9 cellular contexts compared by ENCODE assay signal in the genomic region with DNA sequence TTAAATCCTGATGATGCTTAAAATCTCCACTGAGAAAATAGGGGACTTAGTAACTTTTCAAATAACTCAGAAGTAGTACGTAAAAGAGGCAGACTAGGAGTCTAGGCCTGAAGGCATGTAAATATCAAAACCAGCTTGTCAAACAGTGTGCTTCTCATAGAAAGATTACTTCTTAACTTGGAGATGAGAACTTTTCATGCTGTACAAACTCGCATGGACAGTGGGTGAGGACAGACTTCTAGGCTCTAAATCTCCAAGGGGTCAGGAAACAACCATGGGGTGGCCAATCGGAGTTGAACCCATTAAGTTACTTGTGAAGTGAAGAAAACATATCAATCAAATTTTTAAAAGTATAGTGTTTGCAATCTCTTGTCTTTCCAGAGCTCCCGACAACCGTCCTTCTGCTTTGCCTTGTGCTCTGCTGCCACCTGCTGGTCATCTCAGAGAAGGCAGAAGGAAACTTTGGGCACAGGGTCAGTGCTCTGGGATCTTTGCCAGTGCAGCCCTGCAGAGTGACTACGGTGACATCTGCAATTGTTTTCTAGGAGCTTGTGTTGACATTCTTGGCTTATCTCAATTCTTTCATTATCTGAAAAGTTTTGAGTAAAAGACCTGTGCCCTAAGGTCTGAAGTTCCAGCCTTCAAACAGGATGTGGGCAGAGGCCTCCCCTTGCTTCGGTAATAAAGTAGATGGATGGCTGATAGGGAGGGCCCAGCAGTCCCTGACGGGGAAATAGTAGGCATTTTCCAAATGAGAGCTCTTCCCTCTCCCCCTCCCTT.
DNase-seq lines count a peak whose midpoint lies in the region; ATAC-seq and TF ChIP-seq lines count a peak whose summit lies in the region.
"Had no signal": no experiment of that assay in that cellular context is flagged by ENCODE, and none has a peak within 500 bp of the region (broad histone marks: within the 10 kb centered on the region; RNA-seq: fewer than 3 reads in every experiment).

No MANE protein-coding gene starts in this region.

- no peaks in the 10 kb centered on the region for H3K9me3 Mint-ChIP-seq in CD8-positive, alpha-beta memory T cell

- CTCF ChIA-PET in CD8-positive, alpha-beta memory T cell (lab: Charles Lee): interaction anchor here (0.7 to 4.8 kb wide), 23 partner anchors 8 to 1170 kb away, joined by 3 to 32 read pairs (median 4); a partner anchor contains a TSS

- no peak for TF ChIP-seq POLR2A in erythroblast (IDR thresholded peaks at IDR 0.05; ENCODE audit: low read length)

- H3K36me3 ChIP-seq in CD8-positive, alpha-beta memory T cell (ENCODE audit: insufficient read depth, low read length): no peaks in the 10 kb centered on the region
- no peaks in the 10 kb centered on the region for H3K36me3 ChIP-seq in NT2/D1 (ENCODE audit: insufficient read depth, insufficient read length, low read length)

- peak; percentile 91 for ATAC-seq in GM19455 (IDR thresholded peaks at IDR 0.05; ENCODE audit: unreplicated experiment)

- H3K4me3 ChIP-seq in CD8-positive, alpha-beta memory T cell (ENCODE audit: low read length): no peak overlapping the region
- H3K4me3 ChIP-seq in NT2/D1 (ENCODE audit: insufficient read length, low read depth): no peak overlapping the region

- H3K27me3 Mint-ChIP-seq in CD8-positive, alpha-beta memory T cell: peaks cover 11 to 30% of the 10 kb centered on the region in 2 donors

- H3K27me3 ChIP-seq in CD8-positive, alpha-beta memory T cell (ENCODE audit: insufficient read depth, low read length, poor library complexity, severe bottlenecking): peaks cover 4% of the 10 kb centered on the region
- peaks cover 8% of the 10 kb centered on the region for H3K27me3 ChIP-seq in NT2/D1 (ENCODE audit: insufficient read depth, insufficient read length)

- no peak overlapping the region for H3K27ac ChIP-seq in CD8-positive, alpha-beta memory T cell (ENCODE audit: low read depth, low read length)

- H3K4me3 Mint-ChIP-seq in CD8-positive, alpha-beta memory T cell: no peak overlapping the region
- H3K4me3 Mint-ChIP-seq: activated naive CD8-positive, alpha-beta T cell had no signal

- H3K27ac Mint-ChIP-seq in CD8-positive, alpha-beta memory T cell: no peak overlapping the region
- H3K27ac Mint-ChIP-seq: activated naive CD8-positive, alpha-beta T cell had no signal

- DNase-seq in CD8-positive, alpha-beta memory T cell: peak; percentile 57 to 79 (median 63)
- DNase-seq in HPDE6-E6E7 (ENCODE audit: extremely low spot score) (peak; percentile 49), NT2/D1 (ENCODE audit: low read depth, low spot score) (peak; percentile 72), erythroblast (lab: John Stamatoyannopoulos, UW) (peak; percentile 84 to 92), myocyte (ENCODE audit: low read depth) (peak; percentile 84)
- peak; percentile 76 for DNase-seq in activated CD8-positive, alpha-beta memory T cell treated with anti-CD3 and anti-CD28 coated beads, Interleukin-2, amount 50 U/mL, for 4 hours
- peak; percentile 47 to 59 for DNase-seq in stimulated activated CD8-positive, alpha-beta memory T cell treated with anti-CD3 and anti-CD28 coated beads, Interleukin-7, amount 100 ng/mL, for 1 hour (ENCODE audit: low read depth in 2 of 2)

- H3K4me1 ChIP-seq in CD8-positive, alpha-beta memory T cell (ENCODE audit: insufficient read depth, low read length): no peaks in the 10 kb centered on the region
- H3K4me1 ChIP-seq in NT2/D1 (ENCODE audit: insufficient read depth, insufficient read length): no peaks in the 10 kb centered on the region

- POLR2A ChIA-PET in CD8-positive, alpha-beta memory T cell (lab: Charles Lee): interaction anchor here (0.6 kb wide), 3 partner anchors 433 to 1998 kb away, joined by 3 to 4 read pairs (median 3); no protein-coding TSS in a partner anchor

- no peaks in the 10 kb centered on the region for H3K9me3 ChIP-seq in CD8-positive, alpha-beta memory T cell (ENCODE audit: low read length)
- H3K9me3 ChIP-seq in NT2/D1 (ENCODE audit: insufficient read depth, low read length): peaks cover 12% of the 10 kb centered on the region; the same call in 1 of the 2 replicates

- H3K9ac ChIP-seq in NT2/D1 (ENCODE audit: insufficient read length, low read depth): no peak overlapping the region

- no peaks in the 10 kb centered on the region for H3K36me3 Mint-ChIP-seq in CD8-positive, alpha-beta memory T cell
- H3K36me3 Mint-ChIP-seq: activated naive CD8-positive, alpha-beta T cell had no signal

- H3K4me1 Mint-ChIP-seq in CD8-positive, alpha-beta memory T cell: peaks cover 0 to 6% (median 0%) of the 10 kb centered on the region in 3 donors
